Comparison of ENCODE assay signal across 8 cellular contexts in genomic region chr2:45009303-45009927, GRCh38. TPM values are rescaled to one million over a fixed set of nuclear protein-coding genes. Genes with fewer than 3 reads are reported as not detected.
A peak's percentile ranks its signal among the peaks of the same experiment; 100 is the strongest.
DNase-seq lines count a peak whose midpoint lies in the region; ATAC-seq lines count a peak whose summit lies in the region.

Gene SIX2, minus strand, starts transcription at chr2:45009452. Its CDS starts 342 bp downstream, at chr2:45009110.

- H3K4me2 ChIP-seq in trophoblast cell (ENCODE audit: low read length), result peak within 1 kb of the TSS; percentile 88

- H2BK5ac ChIP-seq in trophoblast cell (ENCODE audit: low read depth, low read length, poor library complexity), result no peak within 1 kb of the TSS

- H2AFZ ChIP-seq in ACC112 (ENCODE audit: low read length, unreplicated experiment) (peak within 1 kb of the TSS; percentile 78), trophoblast cell (ENCODE audit: insufficient read depth, low read length, poor library complexity) (peak within 1 kb of the TSS; percentile 1)

- DNase-seq in NCI-H2171 treated with DMSO at 0.1 percent for 48 hours (lab: John Stamatoyannopoulos, UW) (peak; percentile 96), amniotic stem cell (lab: John Stamatoyannopoulos, UW) (peak; percentile 97), left cardiac atrium (peak; percentile 92), trophoblast cell (peak; percentile 63 to 73)

- WGBS in trophoblast cell (ENCODE audit: extremely low coverage, insufficient coverage, insufficient read length), result no CpG with 5 or more reads among the region's 61 CpGs

- intact Hi-C loops in left cardiac atrium (cut with DNase I), result no loop called here

- no peak within 1 kb of the TSS for H3K18ac ChIP-seq in trophoblast cell (ENCODE audit: low read length)

- no peak within 1 kb of the TSS for H4K8ac ChIP-seq in trophoblast cell (ENCODE audit: low read depth, low read length)

- H4K12ac ChIP-seq in trophoblast cell (ENCODE audit: low read depth, low read length), result no peak within 1 kb of the TSS

- no peaks in the 10 kb centered on the region for H3K27me3 ChIP-seq in ACC112 (ENCODE audit: insufficient read depth, low read length)
- H3K27me3 ChIP-seq in trophoblast cell (ENCODE audit: insufficient read depth, low read length), result peaks cover 93% of the 10 kb centered on the region

- no peak within 1 kb of the TSS for H3K4ac ChIP-seq in trophoblast cell (ENCODE audit: low read depth, low read length)

- ATAC-seq in GM19438 (IDR thresholded peaks at IDR 0.05; ENCODE audit: low read depth, unreplicated experiment), result peak; percentile 45
- ATAC-seq in left cardiac atrium, result peak; percentile 88 to 94
- ATAC-seq in HG02973 (IDR thresholded peaks at IDR 0.05; ENCODE audit: unreplicated experiment), result no peak
- no peak for ATAC-seq in GM21786 (IDR thresholded peaks at IDR 0.05; ENCODE audit: unreplicated experiment)

- H3K4me1 ChIP-seq in ACC112 (ENCODE audit: control insufficient read depth, insufficient read depth, low read length, unreplicated experiment) (peaks cover 32% of the 10 kb centered on the region), trophoblast cell (ENCODE audit: control insufficient read depth in 1 of 2, insufficient read depth in 2 of 2, low read length in 2 of 2) (peaks cover 29 to 35% of the 10 kb centered on the region in 2 experiments)

- H3K23ac ChIP-seq in trophoblast cell (ENCODE audit: low read length), result peak within 1 kb of the TSS; percentile 70

- H3K79me2 ChIP-seq in ACC112 (ENCODE audit: control insufficient read depth, insufficient read depth, low read length, unreplicated experiment) (peaks cover 18% of the 10 kb centered on the region), trophoblast cell (ENCODE audit: control insufficient read depth, insufficient read depth, low read length, poor library complexity) (no peaks in the 10 kb centered on the region)

- H3K14ac ChIP-seq in trophoblast cell (ENCODE audit: low read length), result no peak within 1 kb of the TSS

- H2BK120ac ChIP-seq in trophoblast cell (ENCODE audit: insufficient read depth, low read length, poor library complexity), result no peak within 1 kb of the TSS

- no peak within 1 kb of the TSS for H4K91ac ChIP-seq in trophoblast cell (ENCODE audit: low read depth, low read length)

- H3K36me3 ChIP-seq in ACC112 (ENCODE audit: insufficient read depth, low read length), result no peaks in the 10 kb centered on the region
- no peaks in the 10 kb centered on the region for H3K36me3 ChIP-seq in trophoblast cell (ENCODE audit: control insufficient read depth in 1 of 2, insufficient read depth in 2 of 2, low read length in 2 of 2)

- H3K79me1 ChIP-seq in trophoblast cell (ENCODE audit: low read length), result no peaks in the 10 kb centered on the region

- no peak within 1 kb of the TSS for H2AK5ac ChIP-seq in trophoblast cell (ENCODE audit: low read length)

- no peak within 1 kb of the TSS for H3K9ac ChIP-seq in trophoblast cell (ENCODE audit: low read length)

- peak within 1 kb of the TSS; percentile 71 for H3K27ac ChIP-seq in ACC112 (ENCODE audit: low read depth, low read length)
- H3K27ac ChIP-seq in trophoblast cell (ENCODE audit: low read depth, low read length), result no peak within 1 kb of the TSS

- peaks cover 9% of the 10 kb centered on the region for H3K9me3 ChIP-seq in trophoblast cell (ENCODE audit: insufficient read depth, low read depth, low read length)

- H3K4me3 ChIP-seq in ACC112 (ENCODE audit: low read depth, low read length), result peak within 1 kb of the TSS; percentile 89
- H3K4me3 ChIP-seq in trophoblast cell (ENCODE audit: low read depth, low read length), result peak within 1 kb of the TSS; percentile 60

- no peak within 1 kb of the TSS for H2BK12ac ChIP-seq in trophoblast cell (ENCODE audit: low read length)

RNA-seq across cellular contexts. Expression of gene SIX2, which starts in this region (rescaled TPM):
- total RNA-seq in left cardiac atrium, result 1 to 10 TPM; 1.0 to 1.3 TPM
- 0.18 and 0.21 TPM in 2 replicates for polyA plus RNA-seq in trophoblast cell (2013)

Comparison
In these comparisons a context has a peak if more than half of its experiments do, and no peak if none do; other contexts are left out.
1. ATAC-seq: peak in GM19438 (single experiment) and left cardiac atrium (2 of 2); none in HG02973 (single experiment) and GM21786 (single experiment).
2. Peak in every context shown above with its lines, with median percentiles within 50 percentile points of each other: DNase-seq.